Comparison of ENCODE assay signal across 26 cellular contexts in the genomic region with DNA sequence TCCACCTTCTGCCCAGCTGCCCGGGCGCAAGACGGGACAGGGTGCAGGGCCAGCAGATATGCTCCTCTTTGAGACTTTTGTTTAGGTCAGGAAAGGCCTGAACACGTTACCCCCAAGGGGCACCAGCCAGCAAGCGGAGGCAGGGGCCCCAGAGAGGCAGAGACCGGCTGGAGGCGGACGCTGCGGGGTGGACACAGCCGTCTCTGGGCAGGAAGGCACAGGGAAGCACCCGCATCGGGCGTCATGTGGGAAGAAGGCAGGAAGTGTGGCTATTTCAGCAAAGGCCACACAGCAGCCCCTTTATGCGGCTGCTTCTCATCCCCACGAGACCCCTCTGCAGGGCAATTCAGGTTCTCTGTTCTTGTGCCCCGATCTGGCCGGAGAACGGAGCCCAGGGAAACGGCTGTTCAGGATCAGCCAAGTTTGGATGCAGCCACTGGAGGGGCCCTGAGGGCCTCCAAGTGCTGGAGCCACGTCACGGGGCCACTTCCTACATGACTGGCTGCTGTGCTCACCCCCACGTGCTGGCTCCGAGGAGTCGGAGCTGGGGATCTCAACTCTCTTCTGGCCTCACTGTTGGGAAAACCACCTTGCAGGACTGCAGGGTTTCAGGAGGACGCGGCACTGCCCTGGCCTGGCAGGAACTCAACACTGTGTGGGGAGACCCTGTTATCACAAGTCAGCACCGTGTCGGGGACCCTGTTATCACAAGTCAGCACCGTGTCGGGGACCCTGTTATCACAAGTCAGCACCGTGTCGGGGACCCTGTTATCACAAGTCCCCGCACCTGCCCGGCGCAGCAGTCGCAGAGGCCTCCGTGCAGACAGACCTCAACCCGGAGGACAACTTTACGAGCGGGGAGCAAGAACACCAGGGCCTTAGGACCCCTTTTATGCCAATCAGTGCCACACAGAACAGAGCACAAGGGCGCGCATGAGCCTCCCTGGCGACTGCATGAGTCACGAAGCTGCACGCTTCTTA. TPM values are rescaled to one million over a fixed set of nuclear protein-coding genes. Genes with fewer than 3 reads are reported as not detected.
DNase-seq lines count a peak whose midpoint lies in the region; ATAC-seq and TF ChIP-seq lines count a peak whose summit lies in the region.
"Had no signal": no experiment of that assay in that cellular context is flagged by ENCODE, and none has a peak within 500 bp of the region (broad histone marks: within the 10 kb centered on the region; RNA-seq: fewer than 3 reads in every experiment).

No MANE protein-coding gene starts in this region.

- TF ChIP-seq CTCF in Caco-2 (IDR thresholded peaks at IDR 0.05; ENCODE audit: insufficient read depth in 1 of 2, low read depth in 1 of 2, low read length in 1 of 2, severe bottlenecking in 1 of 2, unreplicated experiment in 1 of 2) (no peak), WTC11 (IDR thresholded peaks at IDR 0.05) (no peak), foreskin keratinocyte (conservative IDR thresholded peaks at IDR 0.05) (no peak)

- intact Hi-C loops in Caco-2 (cut with micrococcal nuclease; ENCODE audit: unreplicated experiment), result no loop called here
- intact Hi-C loops in left ventricle myocardium superior (cut with micrococcal nuclease), result no loop called here

- H3K27ac Mint-ChIP-seq in Caco-2 (ENCODE audit: unreplicated experiment) (peak overlapping the region; percentile 32), WTC11 (peak overlapping the region; percentile 63)
- H3K27ac Mint-ChIP-seq: activated T-helper 1 cell treated with anti-CD3 and anti-CD28 coated beads, Interleukin-12 subunit alpha, Interleukin-12 subunit beta, Interleukin-2, Interleukin-4 antibody, amounts not matched to agents 30 ng/mL and 10 ng/mL and 1 ng/mL, durations not matched to agents 14 hours and 24 hours and 36 hours; stimulated activated naive CD8-positive, alpha-beta T cell treated with anti-CD3 and anti-CD28 coated beads, Interleukin-15, Interleukin-2, amounts not matched to agents 100 ng/mL and 50 ng/mL, for 24 hours had no signal

- no peak for ATAC-seq in WTC11
- ATAC-seq in left ventricle myocardium superior, result peak; percentile 57
- ATAC-seq in foreskin keratinocyte, result no peak

- H3K4me1 Mint-ChIP-seq in Caco-2 (ENCODE audit: low read depth, unreplicated experiment) (no peaks in the 10 kb centered on the region), WTC11 (no peaks in the 10 kb centered on the region)
- H3K4me1 Mint-ChIP-seq: CD14-positive monocyte had no signal

- no peak overlapping the region for H3K27ac ChIP-seq in foreskin keratinocyte
- H3K27ac ChIP-seq: ascending aorta, thyroid gland had no signal

- CTCF ChIA-PET in Caco-2 (lab: Charles Lee), result no interaction called here
- CTCF ChIA-PET in WTC11 (lab: Charles Lee), result no interaction called here

- H3K9me3 Mint-ChIP-seq in Caco-2 (ENCODE audit: unreplicated experiment) (no peaks in the 10 kb centered on the region), WTC11 (no peaks in the 10 kb centered on the region)
- H3K9me3 Mint-ChIP-seq: activated T-helper 1 cell treated with anti-CD3 and anti-CD28 coated beads, Interleukin-12 subunit alpha, Interleukin-12 subunit beta, Interleukin-2, Interleukin-4 antibody, amounts not matched to agents 30 ng/mL and 10 ng/mL and 1 ng/mL, durations not matched to agents 14 hours and 24 hours and 36 hours; CD14-positive monocyte; stimulated activated naive CD8-positive, alpha-beta T cell treated with anti-CD3 and anti-CD28 coated beads, Interleukin-15, Interleukin-2, amounts not matched to agents 100 ng/mL and 50 ng/mL, for 24 hours had no signal

- DNase-seq in 8988T (peak; percentile 52), Caco-2 (no peak), WTC11 (ENCODE audit: low spot score) (no peak), left ventricle myocardium superior (peak; percentile 51), NCI-H82 (lab: John Stamatoyannopoulos, UW) (no peak), DMS153 (lab: John Stamatoyannopoulos, UW) (no peak), foreskin keratinocyte (no peak)
- no peak for DNase-seq in stimulated activated CD4-positive, alpha-beta T cell treated with anti-CD3 and anti-CD28 coated beads, Interleukin-4, amount 100 ng/mL, for 4 hours
- DNase-seq: activated CD4-positive, alpha-beta T cell treated with anti-CD3 and anti-CD28 coated beads for 4 hours; activated naive CD4-positive, alpha-beta T cell treated with anti-CD3 and anti-CD28 coated beads, Interleukin-2, amount 50 U/mL, for 16 hours; central memory CD4-positive, alpha-beta T cell; dermis blood vessel endothelial cell; Karpas-422; MV-4-11; NCI-H1694; NCI-H2171; NCI-H524; thyroid gland had no signal

- no peak overlapping the region for H3K4me3 ChIP-seq in Caco-2 (ENCODE audit: low read depth, low read length)
- H3K4me3 ChIP-seq: ascending aorta, thyroid gland had no signal

- H3K27me3 ChIP-seq in Caco-2 (replicated peaks; ENCODE audit: control insufficient read depth, insufficient read depth, low read length) (no peaks in the 10 kb centered on the region), foreskin keratinocyte (no peaks in the 10 kb centered on the region)
- H3K27me3 ChIP-seq: ascending aorta, thyroid gland had no signal

- no peaks in the 10 kb centered on the region for H3K4me1 ChIP-seq in Caco-2
- H3K4me1 ChIP-seq in foreskin keratinocyte, result no peaks in the 10 kb centered on the region
- H3K4me1 ChIP-seq: ascending aorta, thyroid gland had no signal

- peaks cover 13% of the 10 kb centered on the region for H3K36me3 Mint-ChIP-seq in Caco-2 (ENCODE audit: insufficient read depth, unreplicated experiment)
- no peaks in the 10 kb centered on the region for H3K36me3 Mint-ChIP-seq in WTC11

- peaks cover 1% of the 10 kb centered on the region for H3K36me3 ChIP-seq in Caco-2 (ENCODE audit: control insufficient read depth, insufficient read depth, low read length)

- POLR2A ChIA-PET in Caco-2 (lab: Charles Lee) (interaction anchor here (0.7 kb wide), 1 partner anchor 9 kb away, joined by 3 read pairs; no protein-coding TSS in a partner anchor), WTC11 (lab: Charles Lee) (no interaction called here)

- BruUV-seq in Caco-2 (replicated peaks; lab: Mats Ljungman, UMichigan), result no TSS peak

- no peaks in the 10 kb centered on the region for H3K9me3 ChIP-seq in Caco-2
- H3K9me3 ChIP-seq: ascending aorta, thyroid gland had no signal

- H3K27me3 Mint-ChIP-seq in Caco-2 (ENCODE audit: insufficient read depth, unreplicated experiment) (no peaks in the 10 kb centered on the region), WTC11 (ENCODE audit: low read depth) (no peaks in the 10 kb centered on the region)
- H3K27me3 Mint-ChIP-seq: stimulated activated naive CD8-positive, alpha-beta T cell treated with anti-CD3 and anti-CD28 coated beads, Interleukin-15, Interleukin-2, amounts not matched to agents 100 ng/mL and 50 ng/mL, for 24 hours had no signal

- H3K4me3 Mint-ChIP-seq in Caco-2 (ENCODE audit: unreplicated experiment), result no peak overlapping the region
- H3K4me3 Mint-ChIP-seq in WTC11, result no peak overlapping the region
- H3K4me3 Mint-ChIP-seq: activated T-helper 1 cell treated with anti-CD3 and anti-CD28 coated beads, Interleukin-12 subunit alpha, Interleukin-12 subunit beta, Interleukin-2, Interleukin-4 antibody, amounts not matched to agents 30 ng/mL and 10 ng/mL and 1 ng/mL, durations not matched to agents 14 hours and 24 hours and 36 hours; CD14-positive monocyte; stimulated activated naive CD8-positive, alpha-beta T cell treated with anti-CD3 and anti-CD28 coated beads, Interleukin-15, Interleukin-2, amounts not matched to agents 100 ng/mL and 50 ng/mL, for 24 hours had no signal

TF ChIP-seq in WTC11, 78 proteins besides CTCF, POLR2A, EP300 and RAD21 (continues in another document):
- TF ChIP-seq CBFB (CRISPR knock-in tag; IDR thresholded peaks at IDR 0.05; ENCODE audit: low read depth) (no peak), ATF1 (CRISPR knock-in tag; IDR thresholded peaks at IDR 0.05) (no peak)
- TF ChIP-seq, protein P1, sequence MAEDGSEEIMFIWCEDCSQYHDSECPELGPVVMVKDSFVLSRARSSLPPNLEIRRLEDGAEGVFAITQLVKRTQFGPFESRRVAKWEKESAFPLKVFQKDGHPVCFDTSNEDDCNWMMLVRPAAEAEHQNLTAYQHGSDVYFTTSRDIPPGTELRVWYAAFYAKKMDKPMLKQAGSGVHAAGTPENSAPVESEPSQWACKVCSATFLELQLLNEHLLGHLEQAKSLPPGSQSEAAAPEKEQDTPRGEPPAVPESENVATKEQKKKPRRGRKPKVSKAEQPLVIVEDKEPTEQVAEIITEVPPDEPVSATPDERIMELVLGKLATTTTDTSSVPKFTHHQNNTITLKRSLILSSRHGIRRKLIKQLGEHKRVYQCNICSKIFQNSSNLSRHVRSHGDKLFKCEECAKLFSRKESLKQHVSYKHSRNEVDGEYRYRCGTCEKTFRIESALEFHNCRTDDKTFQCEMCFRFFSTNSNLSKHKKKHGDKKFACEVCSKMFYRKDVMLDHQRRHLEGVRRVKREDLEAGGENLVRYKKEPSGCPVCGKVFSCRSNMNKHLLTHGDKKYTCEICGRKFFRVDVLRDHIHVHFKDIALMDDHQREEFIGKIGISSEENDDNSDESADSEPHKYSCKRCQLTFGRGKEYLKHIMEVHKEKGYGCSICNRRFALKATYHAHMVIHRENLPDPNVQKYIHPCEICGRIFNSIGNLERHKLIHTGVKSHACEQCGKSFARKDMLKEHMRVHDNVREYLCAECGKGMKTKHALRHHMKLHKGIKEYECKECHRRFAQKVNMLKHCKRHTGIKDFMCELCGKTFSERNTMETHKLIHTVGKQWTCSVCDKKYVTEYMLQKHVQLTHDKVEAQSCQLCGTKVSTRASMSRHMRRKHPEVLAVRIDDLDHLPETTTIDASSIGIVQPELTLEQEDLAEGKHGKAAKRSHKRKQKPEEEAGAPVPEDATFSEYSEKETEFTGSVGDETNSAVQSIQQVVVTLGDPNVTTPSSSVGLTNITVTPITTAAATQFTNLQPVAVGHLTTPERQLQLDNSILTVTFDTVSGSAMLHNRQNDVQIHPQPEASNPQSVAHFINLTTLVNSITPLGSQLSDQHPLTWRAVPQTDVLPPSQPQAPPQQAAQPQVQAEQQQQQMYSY (CRISPR knock-in tag; IDR thresholded peaks at IDR 0.05), result no peak

RNA-seq across cellular contexts. Expression of a gene that starts 44.4 kb away (rescaled TPM):
- total RNA-seq in Caco-2 (2022) (41.7 and 42.0 TPM in 2 replicates), WTC11 (2021) (28.1 to 29.9 TPM (median 29.9 TPM) in 3 replicates), left ventricle myocardium superior (230 TPM), foreskin keratinocyte (3.7 and 4.3 TPM in 2 replicates)
- 2.4 and 2.6 TPM in 2 replicates for polyA plus RNA-seq in foreskin keratinocyte

RNA-seq across cellular contexts. Expression of a gene that starts 58.8 kb away (rescaled TPM):
- 13.6 and 17.7 TPM in 2 replicates for total RNA-seq in Caco-2 (2022)
- total RNA-seq in WTC11 (2021), result 12.8 to 16.6 TPM (median 15.9 TPM) in 3 replicates
- total RNA-seq in left ventricle myocardium superior, result 3.4 TPM
- 0.11 TPM in 1 of 2 replicates, not detected in the other for total RNA-seq in foreskin keratinocyte
- polyA plus RNA-seq in foreskin keratinocyte, result not detected in 2 replicates
- total RNA-seq: myocyte, osteocyte had no signal
- polyA plus RNA-seq: AG04450, CD14-positive monocyte, fibroblast of lung had no signal

Comparison
In these comparisons a context has a peak if more than half of its experiments do, and no peak if none do; other contexts are left out.
1. DNase-seq: peak in 8988T (single experiment) and left ventricle myocardium superior (single experiment); none in Caco-2 (0 of 2), WTC11 (single experiment), NCI-H82 (single experiment), stimulated activated CD4-positive, alpha-beta T cell treated with anti-CD3 and anti-CD28 coated beads, Interleukin-4, amount 100 ng/mL, for 4 hours (0 of 2), DMS153 (single experiment) and foreskin keratinocyte (0 of 2).